Comparison of ENCODE assay signal across 1 cellular context in the genomic region with DNA sequence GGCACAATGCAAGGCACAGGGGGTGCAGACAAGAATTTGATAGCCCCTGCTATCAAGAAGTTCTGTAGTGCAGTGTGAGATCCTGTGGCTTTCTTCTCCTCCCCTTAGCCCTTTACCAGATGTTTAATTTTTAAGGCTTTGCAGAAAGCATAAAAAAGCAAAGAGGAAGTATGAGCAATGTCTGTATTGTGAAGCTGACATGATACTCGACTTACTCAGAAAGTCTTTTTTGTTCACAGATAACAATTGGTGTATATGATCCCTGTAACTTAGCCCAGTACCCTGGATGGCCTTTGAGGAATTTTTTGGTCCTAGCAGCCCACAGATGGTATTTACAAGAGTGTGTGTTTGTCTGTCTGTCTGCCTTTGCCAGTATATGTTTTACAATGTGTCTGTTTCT.
TF ChIP-seq lines count a peak whose summit lies in the region.

No MANE protein-coding gene starts in this region.

TF ChIP-seq in GM12878, 131 proteins besides CTCF, POLR2A, EP300 and RAD21 (continued from another document):
- TF ChIP-seq, protein P1, sequence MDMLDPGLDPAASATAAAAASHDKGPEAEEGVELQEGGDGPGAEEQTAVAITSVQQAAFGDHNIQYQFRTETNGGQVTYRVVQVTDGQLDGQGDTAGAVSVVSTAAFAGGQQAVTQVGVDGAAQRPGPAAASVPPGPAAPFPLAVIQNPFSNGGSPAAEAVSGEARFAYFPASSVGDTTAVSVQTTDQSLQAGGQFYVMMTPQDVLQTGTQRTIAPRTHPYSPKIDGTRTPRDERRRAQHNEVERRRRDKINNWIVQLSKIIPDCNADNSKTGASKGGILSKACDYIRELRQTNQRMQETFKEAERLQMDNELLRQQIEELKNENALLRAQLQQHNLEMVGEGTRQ (IDR thresholded peaks at IDR 0.05; ENCODE audit: borderline replicate concordance, low read depth, low read length): no peak
- no peak for TF ChIP-seq CREM (IDR thresholded peaks at IDR 0.05; ENCODE audit: low read depth)
- TF ChIP-seq TCF12 (IDR thresholded peaks at IDR 0.05; ENCODE audit: low read depth, low read length): no peak
- no peak for TF ChIP-seq NR2C2 (IDR thresholded peaks at IDR 0.05; ENCODE audit: borderline replicate concordance, control insufficient read depth, insufficient read length, low read depth)
- TF ChIP-seq RELA (IDR thresholded peaks at IDR 0.05; ENCODE audit: borderline replicate concordance, partially characterized antibody): no peak
- TF ChIP-seq KAT2A (conservative IDR thresholded peaks at IDR 0.05; ENCODE audit: control insufficient read depth, low read depth, low read length): no peak
- no peak for TF ChIP-seq ZBED1 (IDR thresholded peaks at IDR 0.05; ENCODE audit: borderline replicate concordance)
- no peak for TF ChIP-seq HCFC1 (IDR thresholded peaks at IDR 0.05; ENCODE audit: low read length)
- TF ChIP-seq BMI1 (IDR thresholded peaks at IDR 0.05; ENCODE audit: borderline replicate concordance): no peak
- no peak for TF ChIP-seq CHD4 (IDR thresholded peaks at IDR 0.05)
- no peak for TF ChIP-seq PAX8 (IDR thresholded peaks at IDR 0.05)
- TF ChIP-seq SMAD1 (IDR thresholded peaks at IDR 0.05; ENCODE audit: low read depth, partially characterized antibody): no peak
TF ChIP-seq in GM12878: peak in this region for 0.
